ENCODE assay signal across 8 cellular contexts in the genomic region with DNA sequence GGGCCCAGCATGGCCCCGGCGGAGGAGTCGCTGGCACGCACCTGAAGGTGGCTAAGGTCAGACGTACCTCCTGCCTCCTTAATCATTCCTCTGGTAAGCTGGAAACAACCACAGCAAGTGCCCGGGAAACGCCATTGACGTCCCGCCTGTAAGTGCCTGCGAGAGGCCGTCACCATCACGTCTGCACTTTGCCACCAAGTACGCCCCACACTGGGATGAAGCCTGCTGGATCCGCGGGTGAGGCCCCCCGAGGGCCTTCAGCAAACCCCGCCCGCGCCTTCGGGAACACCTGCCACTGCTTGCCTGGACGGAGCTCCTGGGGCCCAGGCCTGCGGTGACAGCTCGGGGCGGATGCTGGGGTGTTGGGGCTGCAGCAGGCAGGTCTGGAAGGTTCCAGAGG. TPM values are rescaled to one million over a fixed set of nuclear protein-coding genes. Genes with fewer than 3 reads are reported as not detected.
"Had no signal": no experiment of that assay in that cellular context is flagged by ENCODE, and none has a peak within 500 bp of the region (broad histone marks: within the 10 kb centered on the region; RNA-seq: fewer than 3 reads in every experiment).

No MANE protein-coding gene starts in this region.

- FAIRE-seq: HTR-8/SVneo, K562 had no signal

- H2AFZ ChIP-seq: GM23248 had no signal

- H3K9me3 ChIP-seq: HAP-1 had no signal

- H3K27ac ChIP-seq: GM23248 had no signal

- H3K9ac ChIP-seq: GM23248 had no signal

- DNase-seq: H7, IMR-90 had no signal

- H3K36me3 ChIP-seq: HAP-1 had no signal

- H3K4me3 ChIP-seq: GM23248, HAP-1, K562 had no signal

RNA-seq across cellular contexts. Expression of gene ADGRA1, which starts 12.5 kb away (rescaled TPM):
- total RNA-seq: GM23248, H4, HT-29, IMR-90, K562 had no signal
- polyA plus RNA-seq: GM23248, IMR-90, K562 had no signal
